Comparison of ENCODE assay signal across 9 cellular contexts in genomic region chr16:23424292-23424958, GRCh38. TPM values are rescaled to one million over a fixed set of nuclear protein-coding genes. Genes with fewer than 3 reads are reported as not detected.
DNase-seq lines count a peak whose midpoint lies in the region; ATAC-seq lines count a peak whose summit lies in the region.
"Had no signal": no experiment of that assay in that cellular context is flagged by ENCODE, and none has a peak within 500 bp of the region (broad histone marks: within the 10 kb centered on the region; RNA-seq: fewer than 3 reads in every experiment).

No MANE protein-coding gene starts in this region.

- H2BK12ac ChIP-seq in mesenchymal stem cell (ENCODE audit: low read length in 2 of 2) = peak overlapping the region; percentile 14 to 65

- no peak overlapping the region for H3K4ac ChIP-seq in mesenchymal stem cell (ENCODE audit: low read depth in 1 of 2, low read length in 2 of 2)

- peak overlapping the region; percentile 27 for H3K9ac ChIP-seq in mesenchymal stem cell (ENCODE audit: low read length)

- peak overlapping the region; percentile 63 for H3K27ac ChIP-seq in mesenchymal stem cell (ENCODE audit: low read length, poor library complexity, severe bottlenecking)

- peaks cover 13 to 17% of the 10 kb centered on the region in 2 experiments for H3K36me3 ChIP-seq in mesenchymal stem cell (ENCODE audit: control insufficient read depth in 1 of 2, insufficient read depth in 2 of 2, low read depth in 1 of 2, low read length in 2 of 2)

- H3K18ac ChIP-seq in mesenchymal stem cell (ENCODE audit: low read depth in 1 of 2, low read length in 2 of 2) = peak overlapping the region; percentile 62 to 81

- 83% methylated on average over 13 of the region's 14 CpGs for WGBS in mesenchymal stem cell

- H3K14ac ChIP-seq in mesenchymal stem cell (ENCODE audit: low read length in 2 of 2) = no peak overlapping the region

- DNase-seq in A172 (ENCODE audit: low spot score) = peak; percentile 44
- DNase-seq in M059J (ENCODE audit: low read depth) = peak; percentile 9
- DNase-seq in astrocyte of the hippocampus (ENCODE audit: low read depth, low spot score) = peak; percentile 43
- DNase-seq in mesenchymal stem cell = peak; percentile 15
- DNase-seq in pons (ENCODE audit: low spot score) = no peak
- DNase-seq: natural killer cell had no signal

- H3K79me1 ChIP-seq in mesenchymal stem cell (replicated peaks; ENCODE audit: low read length, poor library complexity, severe bottlenecking) = peaks cover 2% of the 10 kb centered on the region

- H3K4me2 ChIP-seq in mesenchymal stem cell (ENCODE audit: low read length, poor library complexity, severe bottlenecking) = peak overlapping the region; percentile 17

- no peak overlapping the region for H4K8ac ChIP-seq in mesenchymal stem cell (ENCODE audit: low read length)

- H2BK120ac ChIP-seq in mesenchymal stem cell (ENCODE audit: low read depth, low read length) = no peak overlapping the region

- H3K4me3 ChIP-seq in mesenchymal stem cell (ENCODE audit: insufficient read depth in 1 of 2, low read depth in 1 of 2, low read length in 2 of 2) = no peak overlapping the region

- ATAC-seq in HG03135 (IDR thresholded peaks at IDR 0.05; ENCODE audit: unreplicated experiment) = no peak
- no peak for ATAC-seq in HG03442 (IDR thresholded peaks at IDR 0.05; ENCODE audit: unreplicated experiment)
- no peak for ATAC-seq in GM21825 (IDR thresholded peaks at IDR 0.05; ENCODE audit: unreplicated experiment)
- ATAC-seq: natural killer cell had no signal

- no peak overlapping the region for H2AFZ ChIP-seq in mesenchymal stem cell (ENCODE audit: low read depth, low read length)

- no peak overlapping the region for H3K23ac ChIP-seq in mesenchymal stem cell (ENCODE audit: low read length in 2 of 2)

- peak overlapping the region; percentile 10 for H2AK5ac ChIP-seq in mesenchymal stem cell (ENCODE audit: low read length, severe bottlenecking)

- H3K9me3 ChIP-seq in mesenchymal stem cell (ENCODE audit: control insufficient read depth, low read length) = no peaks in the 10 kb centered on the region

- peak overlapping the region; percentile 53 for H2BK5ac ChIP-seq in mesenchymal stem cell (ENCODE audit: low read depth, low read length, poor library complexity, severe bottlenecking)

- peak overlapping the region; percentile 66 for H4K91ac ChIP-seq in mesenchymal stem cell (ENCODE audit: low read length)

- peaks cover 18% of the 10 kb centered on the region for H3K4me1 ChIP-seq in mesenchymal stem cell (ENCODE audit: control insufficient read depth, insufficient read depth, low read depth, low read length)

- H3K27me3 ChIP-seq in mesenchymal stem cell (ENCODE audit: control insufficient read depth in 1 of 2, insufficient read depth in 1 of 2, low read length in 2 of 2) = no peaks in the 10 kb centered on the region

- no peak overlapping the region for H2BK15ac ChIP-seq in mesenchymal stem cell (ENCODE audit: low read depth, poor library complexity, severe bottlenecking)

RNA-seq across cellular contexts. Expression of gene COG7, which starts 28.6 kb away (rescaled TPM):
- 14.5 and 21.0 TPM in 2 replicates for total RNA-seq in A172 (2014; rRNA removed; shearing (Covaris generic))
- total RNA-seq in M059J (2014; rRNA removed; shearing (Covaris generic)) = 20.6 and 30.5 TPM in 2 replicates
- 14.8 TPM for polyA plus RNA-seq in mesenchymal stem cell (2013, experiment 1 of 2)
- 12.9 TPM for polyA plus RNA-seq in mesenchymal stem cell (2013, experiment 2 of 2)
